19 cellular contexts compared by ENCODE assay signal in genomic region chr11:133323354-133323753, GRCh38.
DNase-seq lines count a peak whose midpoint lies in the region; ATAC-seq and TF ChIP-seq lines count a peak whose summit lies in the region.
"Had no signal": no experiment of that assay in that cellular context is flagged by ENCODE, and none has a peak within 500 bp of the region (broad histone marks: within the 10 kb centered on the region; RNA-seq: fewer than 3 reads in every experiment).

No MANE protein-coding gene starts in this region.

- H3K9me3 ChIP-seq in upper lobe of left lung, result no peaks in the 10 kb centered on the region

- H3K27me3 ChIP-seq in H7 (ENCODE audit: control insufficient read depth, insufficient read depth, low read length), result no peaks in the 10 kb centered on the region
- H3K27me3 ChIP-seq in upper lobe of left lung, result no peaks in the 10 kb centered on the region

- no peak overlapping the region for H3K4me3 ChIP-seq in H7 (ENCODE audit: insufficient read depth, low read depth, low read length)
- no peak overlapping the region for H3K4me3 ChIP-seq in upper lobe of left lung
- H3K4me3 ChIP-seq: GM23248 had no signal

- TF ChIP-seq EP300 in upper lobe of left lung (IDR thresholded peaks at IDR 0.05), result no peak

- peak overlapping the region; percentile 61 for H3K27ac ChIP-seq in temporal lobe (ENCODE audit: low read depth, low read length)
- H3K27ac ChIP-seq in upper lobe of left lung, result no peak overlapping the region
- H3K27ac ChIP-seq: GM23248 had no signal

- no peaks in the 10 kb centered on the region for H3K4me1 ChIP-seq in upper lobe of left lung

- ATAC-seq in upper lobe of left lung (ENCODE audit: low FRiP score in 2 of 2) (no peak), HG02588 (IDR thresholded peaks at IDR 0.05; ENCODE audit: unreplicated experiment) (no peak)
- ATAC-seq: Panc1 had no signal

- no peak for TF ChIP-seq POLR2A in upper lobe of left lung (IDR thresholded peaks at IDR 0.05)

- DNase-seq in H7, result peak; percentile 20
- peak; percentile 19 for DNase-seq in astrocyte of the hippocampus (ENCODE audit: low read depth, low spot score)
- peak; percentile 23 for DNase-seq in iPS-NIHi11 (ENCODE audit: low spot score)
- no peak for DNase-seq in upper lobe of left lung
- DNase-seq in HUDEP-2 (lab: John Stamatoyannopoulos, UW; ENCODE audit: unreplicated experiment in 76 of 76), result no peak
- DNase-seq: CD4-positive, CD25-positive, alpha-beta regulatory T cell; EL; GM23248; HCEC 1CT; IMR-90; NCI-H1694 treated with DMSO at 0.1 percent for 48 hours; NCI-H2171 treated with DMSO at 0.1 percent for 48 hours; NCI-H524 treated with DMSO at 0.1 percent for 48 hours; NCI-H82; SIG-M5; SK-N-SH had no signal

- no peak for TF ChIP-seq CTCF in upper lobe of left lung (IDR thresholded peaks at IDR 0.05)

- no peaks in the 10 kb centered on the region for H3K36me3 ChIP-seq in H7 (replicated peaks; ENCODE audit: control insufficient read depth, insufficient read depth, low read length)
- H3K36me3 ChIP-seq in upper lobe of left lung, result no peaks in the 10 kb centered on the region

- 57 to 76% methylated on average over 3 of the region's 3 CpGs for WGBS in upper lobe of left lung, 2 donors

Comparison
In these comparisons a context has a peak if more than half of its experiments do, and no peak if none do; other contexts are left out.
1. DNase-seq: peak in H7 (single experiment), astrocyte of the hippocampus (single experiment) and iPS-NIHi11 (single experiment); none in upper lobe of left lung (0 of 2) and HUDEP-2 (0 of 76).